In genomic region chr20:1331101-1331500, GRCh38 we compare ENCODE assay signal across 11 cellular contexts. TPM values are rescaled to one million over a fixed set of nuclear protein-coding genes. Genes with fewer than 3 reads are reported as not detected.
DNase-seq lines count a peak whose midpoint lies in the region; ATAC-seq and TF ChIP-seq lines count a peak whose summit lies in the region.
"Had no signal": no experiment of that assay in that cellular context is flagged by ENCODE, and none has a peak within 500 bp of the region (broad histone marks: within the 10 kb centered on the region; RNA-seq: fewer than 3 reads in every experiment).

No MANE protein-coding gene starts in this region.

- H3K4me3 ChIP-seq in esophagus squamous epithelium (no peak overlapping the region), gastrocnemius medialis (no peak overlapping the region), osteoblast (ENCODE audit: insufficient read depth, low read length) (no peak overlapping the region)

- H3K79me2 ChIP-seq in osteoblast (ENCODE audit: insufficient read depth, low read length): peaks cover 85% of the 10 kb centered on the region

- POLR2A ChIA-PET in activated CD4-positive, alpha-beta memory T cell treated with anti-CD3 and anti-CD28 coated beads for 36 hours (lab: Charles Lee): no interaction called here

- H3K9me3 Mint-ChIP-seq in activated CD4-positive, alpha-beta memory T cell treated with anti-CD3 and anti-CD28 coated beads for 36 hours: no peaks in the 10 kb centered on the region

- no peak overlapping the region for H3K4me3 Mint-ChIP-seq in activated CD4-positive, alpha-beta memory T cell treated with anti-CD3 and anti-CD28 coated beads for 36 hours

- no peak for TF ChIP-seq CTCF in esophagus squamous epithelium (IDR thresholded peaks at IDR 0.05)
- TF ChIP-seq CTCF in gastrocnemius medialis (IDR thresholded peaks at IDR 0.05 in 4 of 5, conservative IDR thresholded peaks at IDR 0.05 in 1 of 5): no peak
- TF ChIP-seq CTCF in GM13976 (IDR thresholded peaks at IDR 0.05; ENCODE audit: borderline replicate concordance, control extremely low read depth, extremely low read depth, insufficient read depth, missing control alignments): no peak
- no peak for TF ChIP-seq CTCF in osteoblast (IDR thresholded peaks at IDR 0.05; ENCODE audit: extremely low read depth, low read depth, low read length)

- peaks cover 43% of the 10 kb centered on the region for H4K20me1 ChIP-seq in osteoblast (ENCODE audit: insufficient read depth, low read length)

- H3K36me3 Mint-ChIP-seq in activated CD4-positive, alpha-beta memory T cell treated with anti-CD3 and anti-CD28 coated beads for 36 hours: peaks cover 28% of the 10 kb centered on the region

- TF ChIP-seq POLR2A in esophagus squamous epithelium (IDR thresholded peaks at IDR 0.05): no peak
- TF ChIP-seq POLR2A in gastrocnemius medialis (IDR thresholded peaks at IDR 0.05): no peak

- intact Hi-C loops in activated CD4-positive, alpha-beta memory T cell treated with anti-CD3 and anti-CD28 coated beads for 36 hours (cut with micrococcal nuclease): no loop called here
- intact Hi-C loops in esophagus squamous epithelium (cut with DNase I): no loop called here
- intact Hi-C loops in gastrocnemius medialis (cut with DNase I; ENCODE audit: low total_unique reads): loop anchor here (2.0 kb wide), 1 partner anchor 44 kb away; no protein-coding TSS in a partner anchor

- H3K27me3 ChIP-seq in esophagus squamous epithelium (no peaks in the 10 kb centered on the region), gastrocnemius medialis (no peaks in the 10 kb centered on the region), osteoblast (ENCODE audit: insufficient read depth, low read length) (no peaks in the 10 kb centered on the region)

- 84 to 100% methylated on average over 2 of the region's 2 CpGs for WGBS in esophagus squamous epithelium, 2 donors

- peak; percentile 1 for DNase-seq in H4 (ENCODE audit: low spot score)
- DNase-seq in activated CD4-positive, alpha-beta memory T cell treated with anti-CD3 and anti-CD28 coated beads for 36 hours: peak; percentile 5
- DNase-seq in esophagus squamous epithelium (lab: John Stamatoyannopoulos, UW): no peak
- no peak for DNase-seq in gastrocnemius medialis
- no peak for DNase-seq in Kasumi-1 (lab: John Stamatoyannopoulos, UW)
- DNase-seq in GM13976 (ENCODE audit: low spot score): no peak
- no peak for DNase-seq in HuH-7.5 (ENCODE audit: low spot score)
- no peak for DNase-seq in osteoblast (ENCODE audit: insufficient read length, low spot score, missing footprints)
- DNase-seq: NCI-H526; stimulated activated CD4-positive, alpha-beta T cell treated with anti-CD3 and anti-CD28 coated beads, Interleukin-2, amount 100 ng/mL, for 48 hours had no signal

- H3K27me3 Mint-ChIP-seq in activated CD4-positive, alpha-beta memory T cell treated with anti-CD3 and anti-CD28 coated beads for 36 hours: no peaks in the 10 kb centered on the region

- H3K27ac ChIP-seq in esophagus squamous epithelium (peak overlapping the region; percentile 90 to 99 (median 98)), gastrocnemius medialis (peak overlapping the region; percentile 93 to 99 (median 97)), osteoblast (ENCODE audit: low read depth, low read length) (no peak overlapping the region)
- H3K27ac ChIP-seq: HL-60 had no signal

- H3K9me3 ChIP-seq in esophagus squamous epithelium (no peaks in the 10 kb centered on the region), gastrocnemius medialis (no peaks in the 10 kb centered on the region), osteoblast (ENCODE audit: low read depth, low read length) (no peaks in the 10 kb centered on the region)

- H3K4me1 ChIP-seq in esophagus squamous epithelium (peaks cover 46 to 88% (median 51%) of the 10 kb centered on the region in 3 donors), gastrocnemius medialis (peaks cover 52 to 63% of the 10 kb centered on the region in 2 donors), osteoblast (ENCODE audit: insufficient read depth, low read length) (peaks cover 25% of the 10 kb centered on the region)

- peaks cover 58% of the 10 kb centered on the region for H3K4me1 Mint-ChIP-seq in activated CD4-positive, alpha-beta memory T cell treated with anti-CD3 and anti-CD28 coated beads for 36 hours (ENCODE audit: low read depth)

- CTCF ChIA-PET in activated CD4-positive, alpha-beta memory T cell treated with anti-CD3 and anti-CD28 coated beads for 36 hours (lab: Charles Lee): no interaction called here

- H3K4me2 ChIP-seq in osteoblast (ENCODE audit: insufficient read depth, low read length): no peak overlapping the region

- H2AFZ ChIP-seq in osteoblast (ENCODE audit: low read length): no peak overlapping the region

- H3K27ac Mint-ChIP-seq in activated CD4-positive, alpha-beta memory T cell treated with anti-CD3 and anti-CD28 coated beads for 36 hours: peak overlapping the region; percentile 53

- in situ Hi-C loops in gastrocnemius medialis (cut with MboI; ENCODE audit: low sequenced_read_pairs in 4 of 4): loop anchor here in 2 of 4 donors (5.0 to 10.0 kb wide), 2 partner anchors 54 to 56 kb away; no protein-coding TSS in a partner anchor
- in situ Hi-C loops in GM13976 (cut with MboI; ENCODE audit: low sequenced_read_pairs, unreplicated experiment): no loop called here

- ATAC-seq in gastrocnemius medialis: no peak

- H3K36me3 ChIP-seq in esophagus squamous epithelium: peaks cover 0 to 22% (median 0%) of the 10 kb centered on the region in 3 donors
- no peaks in the 10 kb centered on the region for H3K36me3 ChIP-seq in gastrocnemius medialis
- H3K36me3 ChIP-seq in osteoblast (ENCODE audit: insufficient read depth, low read length): peaks cover 9% of the 10 kb centered on the region

RNA-seq across cellular contexts. Expression of gene SDCBP2, which starts 2.2 kb away (rescaled TPM):
- 0.29 and 0.56 TPM in 2 replicates for total RNA-seq in H4 (2014; rRNA removed; shearing (Covaris generic))
- total RNA-seq in activated CD4-positive, alpha-beta memory T cell treated with anti-CD3 and anti-CD28 coated beads for 36 hours: 1 to 10 TPM; 4.4 to 5.9 TPM
- total RNA-seq in esophagus squamous epithelium: 100 to 1,000 TPM in 3 of 4 donors, 10 to 100 TPM in 1; 90.2 to 175 (median 134) TPM
- 1 to 10 TPM; 1.3 to 2.9 (median 2.1) TPM for total RNA-seq in gastrocnemius medialis
- total RNA-seq in osteoblast: 2.2 and 3.2 TPM in 2 replicates

Comparison
In these comparisons a context has a peak if more than half of its experiments do, and no peak if none do; other contexts are left out.
1. DNase-seq: peak in H4 (single experiment) and activated CD4-positive, alpha-beta memory T cell treated with anti-CD3 and anti-CD28 coated beads for 36 hours (single experiment); none in esophagus squamous epithelium (single experiment), gastrocnemius medialis (0 of 2), Kasumi-1 (0 of 2), GM13976 (single experiment), HuH-7.5 (single experiment) and osteoblast (single experiment).
2. RNA of gene SDCBP2, which starts 2.2 kb away (total RNA-seq): 90.2 to 175 TPM in esophagus squamous epithelium; 4.4 to 5.9 TPM in activated CD4-positive, alpha-beta memory T cell treated with anti-CD3 and anti-CD28 coated beads for 36 hours, 1.3 to 2.9 TPM in gastrocnemius medialis, 2.2 to 3.2 TPM in osteoblast and 0.29 to 0.56 TPM in H4; every median in the first group is over 10 times any median in the second.